Comparison of ENCODE assay signal across 8 cellular contexts in the genomic region with DNA sequence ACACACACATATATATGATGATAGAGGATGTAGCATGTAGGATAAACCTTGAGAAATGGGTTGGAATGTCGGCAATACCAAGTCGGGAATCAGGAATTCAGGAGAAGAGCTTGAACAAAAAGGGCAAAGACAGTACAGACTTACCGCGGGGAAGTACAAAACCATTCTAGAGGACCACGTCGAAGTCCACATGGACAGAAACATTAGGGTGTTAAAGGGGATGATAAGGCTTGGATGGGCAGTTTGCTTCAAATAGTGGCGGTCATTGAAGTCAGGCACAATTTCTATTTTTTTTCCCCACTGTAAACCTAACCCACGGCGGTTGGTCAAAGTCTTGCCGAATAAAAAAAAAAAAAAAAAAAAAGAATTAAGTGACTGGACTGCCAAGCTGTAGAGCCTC. TPM values are rescaled to one million over a fixed set of nuclear protein-coding genes. Genes with fewer than 3 reads are reported as not detected.
DNase-seq lines count a peak whose midpoint lies in the region; ATAC-seq and TF ChIP-seq lines count a peak whose summit lies in the region.

No MANE protein-coding gene starts in this region.

- no peak overlapping the region for H2BK12ac ChIP-seq in H9 (ENCODE audit: insufficient read length, low read depth, low read length)

- ATAC-seq in RWPE2 (ENCODE audit: low read depth) (no peak), HG02642 (IDR thresholded peaks at IDR 0.05; ENCODE audit: poor library complexity, unreplicated experiment) (no peak)

- H3K4me1 ChIP-seq in H9 (ENCODE audit: insufficient read depth, low read length): no peaks in the 10 kb centered on the region; the same call in 1 of the 2 replicates
- peaks cover 22% of the 10 kb centered on the region for H3K4me1 ChIP-seq in RWPE2 (ENCODE audit: insufficient read depth, poor library complexity, severe bottlenecking)

- H3K27ac ChIP-seq in H9 (ENCODE audit: insufficient read length, low read depth, low read length) (no peak overlapping the region), RWPE2 (ENCODE audit: poor library complexity, severe bottlenecking) (no peak overlapping the region)

- H3K4me3 ChIP-seq in RWPE2 (ENCODE audit: severe bottlenecking) (peak overlapping the region; percentile 95), fibroblast of pulmonary artery (replicated peaks; ENCODE audit: low read depth, low read length) (peak overlapping the region; percentile 65), skeletal muscle cell (ENCODE audit: low read depth, low read length) (peak overlapping the region; percentile 78)

- H4K5ac ChIP-seq in H9 (ENCODE audit: insufficient read length, low read depth, low read length): no peak overlapping the region

- no peak overlapping the region for H2AK5ac ChIP-seq in H9 (ENCODE audit: insufficient read length, low read length)

- H3K9me3 Mint-ChIP-seq in H9 (peaks cover 5% of the 10 kb centered on the region in 2 experiments), osteocyte (ENCODE audit: unreplicated experiment) (no peaks in the 10 kb centered on the region)

- no peak for DNase-seq in H9
- no peak for DNase-seq in RWPE2 (ENCODE audit: low spot score)
- DNase-seq in fibroblast of pulmonary artery (ENCODE audit: low read depth): no peak
- DNase-seq in skeletal muscle cell (ENCODE audit: low read depth): no peak
- no peak for DNase-seq in osteocyte (ENCODE audit: extremely low spot score, unreplicated experiment)
- DNase-seq in GM13977 (ENCODE audit: low spot score): no peak
- DNase-seq in NCI-H2107 treated with DMSO at 0.1 percent for 48 hours (lab: John Stamatoyannopoulos, UW; ENCODE audit: unreplicated experiment): no peak

- no peak overlapping the region for H3K23ac ChIP-seq in H9 (ENCODE audit: insufficient read length, low read depth, low read length)

- peak overlapping the region; percentile 71 for H3K4me2 ChIP-seq in H9 (ENCODE audit: insufficient read depth, insufficient read length, low read length)

- peaks cover 3% of the 10 kb centered on the region for H3K79me1 ChIP-seq in H9 (ENCODE audit: insufficient read depth, low read depth, low read length, poor library complexity, severe bottlenecking)

- H3K9me3 ChIP-seq in H9 (ENCODE audit: control insufficient read depth, low read depth, low read length) (peaks cover 6% of the 10 kb centered on the region), RWPE2 (ENCODE audit: severe bottlenecking) (no peaks in the 10 kb centered on the region)

- H3K4me1 Mint-ChIP-seq in H9: peaks cover 25 to 28% of the 10 kb centered on the region in 2 experiments
- peaks cover 32% of the 10 kb centered on the region for H3K4me1 Mint-ChIP-seq in osteocyte (ENCODE audit: unreplicated experiment)

- H3K4me3 Mint-ChIP-seq in H9: peak overlapping the region; percentile 81 to 89
- H3K4me3 Mint-ChIP-seq in osteocyte (ENCODE audit: unreplicated experiment): no peak overlapping the region

- no CpG with 5 or more reads among the region's 10 CpGs for WGBS in H9 (ENCODE audit: extremely low coverage, insufficient read length, low lambda C conversion rate)

- peak overlapping the region; percentile 76 for H3K9ac ChIP-seq in H9 (ENCODE audit: extremely low read depth, insufficient read length, low read length)

- H3K27me3 Mint-ChIP-seq in H9 (ENCODE audit: low read depth) (peaks cover 1% of the 10 kb centered on the region; the same call in 1 of the 2 replicates), osteocyte (ENCODE audit: unreplicated experiment) (peaks cover 4% of the 10 kb centered on the region)

- H2BK5ac ChIP-seq in H9 (ENCODE audit: insufficient read length, low read length): no peak overlapping the region

- peak overlapping the region; percentile 94 for H2AFZ ChIP-seq in H9 (ENCODE audit: low read length)

- peaks cover 3% of the 10 kb centered on the region for H3K23me2 ChIP-seq in H9 (ENCODE audit: insufficient read length, low read depth, low read length, poor library complexity, severe bottlenecking)

- no peak overlapping the region for H2BK15ac ChIP-seq in H9 (ENCODE audit: low read depth, low read length)

- no peak overlapping the region for H3K4ac ChIP-seq in H9 (ENCODE audit: low read depth, low read length)

- no peak overlapping the region for H4K91ac ChIP-seq in H9 (ENCODE audit: insufficient read length, low read depth, low read length)

- TF ChIP-seq CTCF in H9 (conservative IDR thresholded peaks at IDR 0.05) (no peak), RWPE2 (IDR thresholded peaks at IDR 0.05; ENCODE audit: poor library complexity, severe bottlenecking) (no peak), fibroblast of pulmonary artery (IDR thresholded peaks at IDR 0.05; ENCODE audit: low read length, missing control alignments) (no peak), osteocyte (IDR thresholded peaks at IDR 0.05) (no peak), GM13977 (IDR thresholded peaks at IDR 0.05; ENCODE audit: extremely low read depth, insufficient read depth, missing control alignments) (no peak)

- H2BK120ac ChIP-seq in H9 (ENCODE audit: low read depth, low read length, poor library complexity, severe bottlenecking): no peak overlapping the region

- H3K79me2 ChIP-seq in H9 (ENCODE audit: insufficient read depth, low read length): peaks cover 26% of the 10 kb centered on the region; the same call in 1 of the 2 replicates

- no peak overlapping the region for H3K14ac ChIP-seq in H9 (ENCODE audit: insufficient read depth, low read length)

- peaks cover 12 to 18% (median 18%) of the 10 kb centered on the region in 3 experiments for H3K36me3 Mint-ChIP-seq in H9 (ENCODE audit: insufficient read depth in 1 of 3, low read depth in 3 of 3)
- peaks cover 3% of the 10 kb centered on the region for H3K36me3 Mint-ChIP-seq in osteocyte (ENCODE audit: unreplicated experiment)

- H3T11ph ChIP-seq in H9 (ENCODE audit: low read length): no peak overlapping the region

- H3K27me3 ChIP-seq in H9 (ENCODE audit: insufficient read depth, low read length) (no peaks in the 10 kb centered on the region), RWPE2 (ENCODE audit: insufficient read depth, poor library complexity, severe bottlenecking) (no peaks in the 10 kb centered on the region)

- H3K27ac Mint-ChIP-seq in H9 (peak overlapping the region in 1 of 3 experiments; percentile 97; a peak in 2 of 7 replicates), osteocyte (ENCODE audit: unreplicated experiment) (no peak overlapping the region)

- H4K8ac ChIP-seq in H9 (replicated peaks; ENCODE audit: insufficient read length, low read depth, low read length): no peak overlapping the region

- H3K36me3 ChIP-seq in RWPE2 (ENCODE audit: low read depth): peaks cover 25% of the 10 kb centered on the region

- H3K18ac ChIP-seq in H9 (ENCODE audit: insufficient read length, low read depth, low read length): no peak overlapping the region

- H4K20me1 ChIP-seq in H9 (ENCODE audit: control insufficient read depth, insufficient read depth, insufficient read length): no peaks in the 10 kb centered on the region

- no peak overlapping the region for H3K56ac ChIP-seq in H9 (ENCODE audit: insufficient read length, low read depth, low read length)

- H2BK20ac ChIP-seq in H9 (ENCODE audit: low read depth, low read length, poor library complexity, severe bottlenecking): no peak overlapping the region

- in situ Hi-C loops in GM13977 (cut with MboI; ENCODE audit: low pct_unique_long_range_greater_than_20kb, low sequenced_read_pairs, unreplicated experiment): no loop called here

RNA-seq across cellular contexts. Expression of a gene that starts 0.8 kb away (rescaled TPM):
- total RNA-seq in H9 (2021) (55.8 and 56.9 TPM in 2 replicates), osteocyte (27.4 and 28.1 TPM in 2 replicates)
